9 cellular contexts compared by ENCODE assay signal in genomic region chr22:46815896-46816721, GRCh38. TPM values are rescaled to one million over a fixed set of nuclear protein-coding genes. Genes with fewer than 3 reads are reported as not detected.
DNase-seq lines count a peak whose midpoint lies in the region; ATAC-seq and TF ChIP-seq lines count a peak whose summit lies in the region.
"Had no signal": no experiment of that assay in that cellular context is flagged by ENCODE, and none has a peak within 500 bp of the region (broad histone marks: within the 10 kb centered on the region; RNA-seq: fewer than 3 reads in every experiment).

No MANE protein-coding gene starts in this region.

- H3K27me3 ChIP-seq in PC-3 (ENCODE audit: low read length) (no peaks in the 10 kb centered on the region), fibroblast of lung (ENCODE audit: control insufficient read depth, insufficient read depth, low read length) (no peaks in the 10 kb centered on the region)

- POLR2A ChIA-PET in PC-3 (lab: Charles Lee; ENCODE audit: unreplicated experiment) = no interaction called here

- CTCF ChIA-PET in PC-3 (lab: Charles Lee) = no interaction called here

- H3K27ac ChIP-seq in PC-3 (ENCODE audit: low read length) (peak overlapping the region; percentile 60), fibroblast of lung (ENCODE audit: insufficient read depth, low read length) (peak overlapping the region; percentile 61)

- TF ChIP-seq CTCF in PC-3 (conservative IDR thresholded peaks at IDR 0.05; ENCODE audit: low read depth, low read length) = no peak
- no peak for TF ChIP-seq CTCF in fibroblast of lung (conservative IDR thresholded peaks at IDR 0.05 in 1 of 2, IDR thresholded peaks at IDR 0.05 in 1 of 2; ENCODE audit: low read depth in 1 of 2, low read length in 2 of 2)

- H3F3A ChIP-seq in PC-3 (ENCODE audit: low read length, unreplicated experiment) = peaks cover 8% of the 10 kb centered on the region

- peak; percentile 75 for DNase-seq in ELF-1 (ENCODE audit: low read depth, low spot score)
- DNase-seq in PC-3 = peak; percentile 10
- DNase-seq in fibroblast of lung (ENCODE audit: low read depth in 2 of 2) = peak; percentile 60 to 66
- DNase-seq in posterior vena cava (ENCODE audit: low spot score) = peak; percentile 80
- DNase-seq in NCI-H1048 (lab: John Stamatoyannopoulos, UW) = no peak
- DNase-seq: T-cell had no signal

- H3K9me3 ChIP-seq in PC-3 (ENCODE audit: low read length) (no peaks in the 10 kb centered on the region), fibroblast of lung (ENCODE audit: control insufficient read depth, insufficient read depth, low read depth, low read length) (no peaks in the 10 kb centered on the region)

- H3K4me2 ChIP-seq in PC-3 (ENCODE audit: low read length) = peak overlapping the region; percentile 46
- peak overlapping the region; percentile 81 for H3K4me2 ChIP-seq in fibroblast of lung (ENCODE audit: extremely low read depth, insufficient read depth, low read length)

- intact Hi-C loops in PC-3 (cut with micrococcal nuclease) (no loop called here), posterior vena cava (cut with DNase I) (loop anchor here in 1 of 2 donors (2.0 kb wide), 1 partner anchor 309 kb away; no protein-coding TSS in a partner anchor)

- BruUV-seq in PC-3 (replicated peaks; lab: Mats Ljungman, UMichigan) = no TSS peak

- no peaks in the 10 kb centered on the region for H4K20me1 ChIP-seq in PC-3 (ENCODE audit: low read length)
- H4K20me1 ChIP-seq in fibroblast of lung (ENCODE audit: control insufficient read depth, extremely low read depth, insufficient read depth, low read length) = no peaks in the 10 kb centered on the region

- H3K4me3 ChIP-seq in PC-3 (ENCODE audit: low read length) = no peak overlapping the region
- peak overlapping the region in 1 of 4 experiments; percentile 3 for H3K4me3 ChIP-seq in fibroblast of lung (replicated peaks in 1 of 4; ENCODE audit: control extremely low read depth in 1 of 4, insufficient read depth in 1 of 4, low read depth in 3 of 4, low read length in 4 of 4)

- peaks cover 13% of the 10 kb centered on the region for H3K4me1 ChIP-seq in PC-3 (ENCODE audit: insufficient read depth, low read length)
- peaks cover 15% of the 10 kb centered on the region for H3K4me1 ChIP-seq in fibroblast of lung (ENCODE audit: control insufficient read depth, extremely low read depth, insufficient read depth, low read length)

- H3K79me2 ChIP-seq in PC-3 (ENCODE audit: low read length) (peaks cover 23% of the 10 kb centered on the region; the same call in 1 of the 2 replicates), fibroblast of lung (ENCODE audit: control insufficient read depth, insufficient read depth, low read length) (peaks cover 5% of the 10 kb centered on the region)

- H3K36me3 ChIP-seq in PC-3 (ENCODE audit: low read depth, low read length) = no peaks in the 10 kb centered on the region
- no peaks in the 10 kb centered on the region for H3K36me3 ChIP-seq in fibroblast of lung (ENCODE audit: control insufficient read depth, insufficient read depth, low read length)

- peak; percentile 74 for ATAC-seq in PC-3
- ATAC-seq in GM21529 (IDR thresholded peaks at IDR 0.05; ENCODE audit: unreplicated experiment) = no peak
- ATAC-seq in GM18502 (IDR thresholded peaks at IDR 0.05; ENCODE audit: poor library complexity, unreplicated experiment) = no peak
- ATAC-seq in HG02588 (IDR thresholded peaks at IDR 0.05; ENCODE audit: unreplicated experiment) = no peak

- H3K9ac ChIP-seq in PC-3 (ENCODE audit: low read length) = no peak overlapping the region
- no peak overlapping the region for H3K9ac ChIP-seq in fibroblast of lung (ENCODE audit: insufficient read depth, low read length)

- H2AFZ ChIP-seq in PC-3 (ENCODE audit: low read length) (no peak overlapping the region), fibroblast of lung (ENCODE audit: low read length) (no peak overlapping the region)

- H3K9me2 ChIP-seq in PC-3 (replicated peaks; ENCODE audit: low read length) = no peaks in the 10 kb centered on the region

RNA-seq across cellular contexts. Expression of gene TBC1D22A, which starts 53.7 kb away (rescaled TPM):
- total RNA-seq in PC-3 (2014; rRNA removed) (12.2 and 14.3 TPM in 2 replicates), fibroblast of lung (10.3 and 11.6 TPM in 2 replicates), posterior vena cava (10 to 100 TPM; 19.3 to 21.7 TPM)
- polyA plus RNA-seq in fibroblast of lung = 16.2 and 17.6 TPM in 2 replicates
- polyA plus RNA-seq in fibroblast of lung (2012) = 17.6 and 20.0 TPM in 2 replicates
- 11.7 and 21.2 TPM in 2 replicates for polyA minus RNA-seq in fibroblast of lung (ENCODE audit: low replicate concordance)
